ENCODE assay signal across 8 cellular contexts in genomic region chr3:16828815-16829214, GRCh38. TPM values are rescaled to one million over a fixed set of nuclear protein-coding genes. Genes with fewer than 3 reads are reported as not detected.
DNase-seq lines count a peak whose midpoint lies in the region; TF ChIP-seq lines count a peak whose summit lies in the region.

No MANE protein-coding gene starts in this region.

- no peaks in the 10 kb centered on the region for H3K36me3 ChIP-seq in H7 (replicated peaks; ENCODE audit: control insufficient read depth, insufficient read depth, low read length)
- H3K36me3 ChIP-seq in thyroid gland: no peaks in the 10 kb centered on the region

- in situ Hi-C loops in astrocyte of the spinal cord (cut with HindIII; ENCODE audit: low sequenced_read_pairs): no loop called here

- H3K27ac ChIP-seq in thyroid gland: no peak overlapping the region

- no peaks in the 10 kb centered on the region for H3K27me3 ChIP-seq in H7 (ENCODE audit: control insufficient read depth, insufficient read depth, low read length)
- H3K27me3 ChIP-seq in thyroid gland: no peaks in the 10 kb centered on the region

- H3K9me3 ChIP-seq in thyroid gland: no peaks in the 10 kb centered on the region

- H3K4me1 ChIP-seq in thyroid gland: no peaks in the 10 kb centered on the region

- WGBS in thyroid gland, 2 donors: 47 to 48% methylated on average over 3 of the region's 3 CpGs

- TF ChIP-seq POLR2A in thyroid gland (IDR thresholded peaks at IDR 0.05): no peak

- TF ChIP-seq CTCF in astrocyte of the spinal cord (IDR thresholded peaks at IDR 0.05; ENCODE audit: low read depth, low read length): peak; percentile 51
- TF ChIP-seq CTCF in thyroid gland (IDR thresholded peaks at IDR 0.05): peak in 1 of 6 experiments; percentile 17

- intact Hi-C loops in thyroid gland (cut with DNase I): no loop called here

- H3K4me3 ChIP-seq in H7 (ENCODE audit: insufficient read depth, low read depth, low read length): no peak overlapping the region
- H3K4me3 ChIP-seq in astrocyte of the spinal cord (ENCODE audit: low read depth, low read length): no peak overlapping the region
- H3K4me3 ChIP-seq in thyroid gland (replicated peaks in 1 of 3): no peak overlapping the region

- peak; percentile 60 for DNase-seq in EH (ENCODE audit: low read depth)
- DNase-seq in H7: peak; percentile 42
- DNase-seq in RPMI8226: peak; percentile 78
- DNase-seq in astrocyte of the spinal cord (ENCODE audit: low read depth, low spot score): peak; percentile 37
- DNase-seq in myocyte (ENCODE audit: low read depth): peak; percentile 40
- no peak for DNase-seq in NCI-H1694 treated with DMSO at 0.1 percent for 48 hours (lab: John Stamatoyannopoulos, UW)
- no peak for DNase-seq in NCI-H1092 (lab: John Stamatoyannopoulos, UW)
- DNase-seq in thyroid gland: no peak

RNA-seq across cellular contexts. Expression of gene PLCL2, which starts 55.9 kb away (rescaled TPM):
- total RNA-seq in H7 (2014; rRNA removed; shearing (Covaris generic)): 1.9 and 3.3 TPM in 2 replicates
- total RNA-seq in myocyte: 1.2 TPM in 2 replicates
- polyA plus RNA-seq in myocyte (2012): 0.06 TPM
- 10 to 100 TPM in 2 of 4 donors, 1 to 10 TPM in 2; 6.3 to 15.3 (median 9.3) TPM for total RNA-seq in thyroid gland

Comparison
In these comparisons a context has a peak if more than half of its experiments do, and no peak if none do; other contexts are left out.
1. DNase-seq: peak in EH (single experiment), H7 (single experiment), RPMI8226 (single experiment), astrocyte of the spinal cord (single experiment) and myocyte (single experiment); none in NCI-H1694 treated with DMSO at 0.1 percent for 48 hours (single experiment), NCI-H1092 (single experiment) and thyroid gland (0 of 2).